In genomic region chr21:14603202-14603601, GRCh38 we compare ENCODE assay signal across 1 cellular context.
TF ChIP-seq lines count a peak whose summit lies in the region.

No MANE protein-coding gene starts in this region.

TF ChIP-seq in WTC11, 78 proteins besides CTCF, POLR2A, EP300 and RAD21 (continued from another document):
- TF ChIP-seq ERG (CRISPR knock-in tag; IDR thresholded peaks at IDR 0.05) (no peak), NR1H2 (CRISPR knock-in tag; IDR thresholded peaks at IDR 0.05) (no peak), ZNF219 (CRISPR knock-in tag; IDR thresholded peaks at IDR 0.05; ENCODE audit: borderline replicate concordance) (no peak)
